Comparison of ENCODE assay signal across 1 cellular context in genomic region chr6:88538130-88538706, GRCh38.
TF ChIP-seq lines count a peak whose summit lies in the region.

No MANE protein-coding gene starts in this region.

TF ChIP-seq in K562, 482 proteins besides CTCF, POLR2A, EP300 and RAD21 (continued from another document):
- TF ChIP-seq REST (CRISPR knock-in tag; IDR thresholded peaks at IDR 0.05; ENCODE audit: low read depth) (peak; percentile 91), SIN3A (IDR thresholded peaks at IDR 0.05; ENCODE audit: borderline replicate concordance in 2 of 2, control insufficient read depth in 1 of 2, low read depth in 2 of 2, low read length in 2 of 2) (no peak), MIER1 (IDR thresholded peaks at IDR 0.05; ENCODE audit: low read depth) (peak; percentile 86)
